ENCODE assay signal across 12 cellular contexts in the genomic region with DNA sequence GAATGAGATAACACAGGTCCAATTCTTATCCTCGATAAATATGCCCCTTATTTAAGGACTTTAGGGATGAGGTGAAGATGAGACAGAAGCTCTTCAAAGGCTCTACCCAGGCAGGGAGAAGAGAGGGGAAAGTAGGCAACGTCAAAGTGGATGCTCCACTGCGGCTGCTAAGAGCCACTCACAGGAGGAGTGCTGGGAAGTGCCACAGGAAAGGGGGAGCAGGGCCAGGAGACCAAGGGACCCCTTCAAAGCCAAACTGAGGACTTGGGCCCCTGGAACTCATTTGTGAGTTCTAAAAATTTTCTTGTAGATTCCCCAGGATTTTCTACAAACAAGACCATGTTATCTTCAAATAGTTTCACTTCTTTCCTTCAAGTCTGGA. TPM values are rescaled to one million over a fixed set of nuclear protein-coding genes. Genes with fewer than 3 reads are reported as not detected.
DNase-seq lines count a peak whose midpoint lies in the region; ATAC-seq and TF ChIP-seq lines count a peak whose summit lies in the region.
"Had no signal": no experiment of that assay in that cellular context is flagged by ENCODE, and none has a peak within 500 bp of the region (broad histone marks: within the 10 kb centered on the region; RNA-seq: fewer than 3 reads in every experiment).

No MANE protein-coding gene starts in this region.

- no peak overlapping the region for H3K14ac ChIP-seq in mesenchymal stem cell (ENCODE audit: low read length in 2 of 2)

- no peak for ATAC-seq in SK-N-SH treated with all-trans-retinoic acid at 6 μM for 48 hours
- ATAC-seq in activated CD4-positive, CD25-positive, alpha-beta regulatory T cell treated with anti-CD3 and anti-CD28 coated beads, Interleukin-2, amount 50 U/mL, for 24 hours, result no peak

- no peaks in the 10 kb centered on the region for H3K9me3 ChIP-seq in SK-N-SH
- no peaks in the 10 kb centered on the region for H3K9me3 ChIP-seq in mammary epithelial cell (replicated peaks; ENCODE audit: insufficient read depth, low read length)
- H3K9me3 ChIP-seq in mesenchymal stem cell (ENCODE audit: control insufficient read depth, low read length), result no peaks in the 10 kb centered on the region
- no peaks in the 10 kb centered on the region for H3K9me3 ChIP-seq in tibial artery

- no peak overlapping the region for H2BK5ac ChIP-seq in mesenchymal stem cell (ENCODE audit: low read depth, low read length, poor library complexity, severe bottlenecking)

- no peak overlapping the region for H3K23ac ChIP-seq in mesenchymal stem cell (ENCODE audit: low read length in 2 of 2)

- no peak for DNase-seq in SK-N-SH
- DNase-seq in mammary epithelial cell, result no peak
- DNase-seq in mesenchymal stem cell, result no peak
- no peak for DNase-seq in tibial artery
- DNase-seq in activated CD4-positive, alpha-beta T cell treated with anti-CD3 and anti-CD28 coated beads for 4 hours, result no peak
- no peak for DNase-seq in NCI-H774 (lab: John Stamatoyannopoulos, UW)
- DNase-seq: activated CD8-positive, alpha-beta memory T cell treated with anti-CD3 and anti-CD28 coated beads, Interleukin-2, amount 50 U/mL, for 48 hours; stimulated activated CD4-positive, alpha-beta T cell treated with anti-CD3 and anti-CD28 coated beads, Interleukin-4, amount 100 ng/mL, for 24 hours; stimulated activated naive CD8-positive, alpha-beta T cell treated with anti-CD3 and anti-CD28 coated beads, Interleukin-15, amount 100 ng/mL, for 72 hours had no signal

- H2AFZ ChIP-seq in SK-N-SH (ENCODE audit: low read depth), result no peak overlapping the region
- H2AFZ ChIP-seq in mammary epithelial cell (ENCODE audit: low read depth, low read length), result peak overlapping the region; percentile 85
- no peak overlapping the region for H2AFZ ChIP-seq in mesenchymal stem cell (ENCODE audit: low read depth, low read length)

- no peak overlapping the region for H2AK5ac ChIP-seq in mesenchymal stem cell (ENCODE audit: low read length, severe bottlenecking)

- no peak overlapping the region for H3K18ac ChIP-seq in mesenchymal stem cell (ENCODE audit: low read depth in 1 of 2, low read length in 2 of 2)

- H3K9ac ChIP-seq in SK-N-SH, result peak overlapping the region; percentile 39; the same call in 1 of the 2 replicates
- peak overlapping the region; percentile 2 for H3K9ac ChIP-seq in mammary epithelial cell (ENCODE audit: insufficient read depth, low read length)
- H3K9ac ChIP-seq in mesenchymal stem cell (ENCODE audit: low read length), result peak overlapping the region; percentile 82

- peaks cover 5% of the 10 kb centered on the region for H3F3A ChIP-seq in SK-N-SH (replicated peaks; ENCODE audit: insufficient read depth)

- H3K4me2 ChIP-seq in SK-N-SH (peak overlapping the region; percentile 12; the same call in 1 of the 2 replicates), mammary epithelial cell (ENCODE audit: insufficient read depth, low read depth, low read length) (peak overlapping the region; percentile 70), mesenchymal stem cell (ENCODE audit: low read length, poor library complexity, severe bottlenecking) (no peak overlapping the region)

- peaks cover 10% of the 10 kb centered on the region for H3K79me1 ChIP-seq in mesenchymal stem cell (replicated peaks; ENCODE audit: low read length, poor library complexity, severe bottlenecking)

- H3K4ac ChIP-seq in mesenchymal stem cell (ENCODE audit: low read depth in 1 of 2, low read length in 2 of 2), result no peak overlapping the region

- BruUV-seq in mammary epithelial cell (replicated peaks; lab: Mats Ljungman, UMichigan), result no TSS peak

- no peaks in the 10 kb centered on the region for H3K27me3 ChIP-seq in SK-N-SH (ENCODE audit: insufficient read depth)
- H3K27me3 ChIP-seq in mammary epithelial cell (ENCODE audit: insufficient read depth, low read length), result no peaks in the 10 kb centered on the region
- H3K27me3 ChIP-seq in mesenchymal stem cell (ENCODE audit: control insufficient read depth in 1 of 2, insufficient read depth in 1 of 2, low read length in 2 of 2), result no peaks in the 10 kb centered on the region
- H3K27me3 ChIP-seq in tibial artery, result no peaks in the 10 kb centered on the region

- H4K8ac ChIP-seq in mesenchymal stem cell (ENCODE audit: low read length), result no peak overlapping the region

- dilution Hi-C loops in mammary epithelial cell (cut with HindIII; ENCODE audit: low sequenced_read_pairs), result no loop called here

- POLR2A ChIA-PET in SK-N-SH (lab: Yijun Ruan, JAX), result no interaction called here

- no peak for TF ChIP-seq CTCF in SK-N-SH (IDR thresholded peaks at IDR 0.05)
- no peak for TF ChIP-seq CTCF in mammary epithelial cell (conservative IDR thresholded peaks at IDR 0.05 in 1 of 2, IDR thresholded peaks at IDR 0.05 in 1 of 2; ENCODE audit: extremely low read depth in 1 of 2, insufficient read depth in 1 of 2, low read depth in 1 of 2, low read length in 2 of 2)
- TF ChIP-seq CTCF in tibial artery (IDR thresholded peaks at IDR 0.05), result no peak

- no peak overlapping the region for H4K91ac ChIP-seq in mesenchymal stem cell (ENCODE audit: low read length)

- H2BK15ac ChIP-seq in mesenchymal stem cell (ENCODE audit: low read depth, poor library complexity, severe bottlenecking), result no peak overlapping the region

- 87% methylated on average over 3 of the region's 3 CpGs for WGBS in SK-N-SH (ENCODE audit: low lambda C conversion rate)
- WGBS in mammary epithelial cell (ENCODE audit: low coverage, missing lambda C conversion rate), result 100% methylated on average over 3 of the region's 3 CpGs
- 97% methylated on average over 3 of the region's 3 CpGs for WGBS in mesenchymal stem cell

- no peak overlapping the region for H2BK120ac ChIP-seq in mesenchymal stem cell (ENCODE audit: low read depth, low read length)

- H2BK12ac ChIP-seq in mesenchymal stem cell (ENCODE audit: low read length in 2 of 2), result no peak overlapping the region

- H3K79me2 ChIP-seq in SK-N-SH (ENCODE audit: insufficient read depth), result peaks cover 95% of the 10 kb centered on the region
- H3K79me2 ChIP-seq in mammary epithelial cell (ENCODE audit: insufficient read depth, low read length), result no peaks in the 10 kb centered on the region

- peaks cover 0 to 10% of the 10 kb centered on the region in 2 experiments; a peak in 1 of 4 replicates for H3K4me1 ChIP-seq in SK-N-SH (ENCODE audit: control insufficient read depth in 1 of 2, insufficient read depth in 2 of 2, low read depth in 1 of 2, low read length in 1 of 2)
- H3K4me1 ChIP-seq in mammary epithelial cell (ENCODE audit: insufficient read depth, low read length), result peaks cover 20% of the 10 kb centered on the region
- peaks cover 8% of the 10 kb centered on the region for H3K4me1 ChIP-seq in mesenchymal stem cell (ENCODE audit: control insufficient read depth, insufficient read depth, low read depth, low read length)
- H3K4me1 ChIP-seq in tibial artery, result peaks cover 0 to 35% (median 8%) of the 10 kb centered on the region in 4 donors

- TF ChIP-seq RAD21 in SK-N-SH (IDR thresholded peaks at IDR 0.05; ENCODE audit: low read length), result no peak

- H3K27ac ChIP-seq in SK-N-SH (ENCODE audit: low read depth in 2 of 2, low read length in 1 of 2), result peak overlapping the region in 1 of 2 experiments; percentile 71; a peak in 2 of 4 replicates
- H3K27ac ChIP-seq in mammary epithelial cell (ENCODE audit: insufficient read depth, low read depth, low read length), result peak overlapping the region; percentile 53
- H3K27ac ChIP-seq in mesenchymal stem cell (ENCODE audit: low read length, poor library complexity, severe bottlenecking), result peak overlapping the region; percentile 73
- H3K27ac ChIP-seq in tibial artery, result peak overlapping the region; percentile 66 to 78
- H3K27ac ChIP-seq: 22Rv1 had no signal

- CTCF ChIA-PET in SK-N-SH (lab: Yijun Ruan, JAX) (interaction anchor here (1.3 kb wide), 1 partner anchor 70 kb away, joined by 4 read pairs; the partner anchor contains the start of gene HRH1), mammary epithelial cell (lab: Charles Lee; ENCODE audit: low non-redundant PET) (interaction anchor here (0.6 kb wide), 2 partner anchors 14 to 74 kb away, joined by 3 read pairs; no protein-coding TSS in a partner anchor)

- 0 out of 4 replicates have a peak overlapping the region, but pooled peaks of 1 of the 2 experiments have one; percentile 15 for H3K4me3 ChIP-seq in SK-N-SH (ENCODE audit: low read depth in 2 of 2, low read length in 1 of 2)
- no peak overlapping the region for H3K4me3 ChIP-seq in mammary epithelial cell (replicated peaks in 1 of 3; ENCODE audit: insufficient read depth in 1 of 3, low read depth in 2 of 3, low read length in 3 of 3)
- H3K4me3 ChIP-seq in mesenchymal stem cell (ENCODE audit: insufficient read depth in 1 of 2, low read depth in 1 of 2, low read length in 2 of 2), result peak overlapping the region in 1 of 2 experiments; percentile 54
- H3K4me3 ChIP-seq in tibial artery, result peak overlapping the region; percentile 1 to 11

- in situ Hi-C loops in mammary epithelial cell (cut with MboI; ENCODE audit: low sequenced_read_pairs in 2 of 2), result loop anchor here in 1 of 2 donors (25.0 kb wide), 1 partner anchor 463 kb away; no protein-coding TSS in a partner anchor

- H3K36me3 ChIP-seq in SK-N-SH (replicated peaks in 1 of 2; ENCODE audit: control insufficient read depth in 1 of 2, insufficient read depth in 2 of 2, low read length in 1 of 2) (peaks cover 0 to 7% of the 10 kb centered on the region in 2 experiments), mammary epithelial cell (ENCODE audit: insufficient read depth, low read length) (no peaks in the 10 kb centered on the region), mesenchymal stem cell (ENCODE audit: control insufficient read depth in 1 of 2, insufficient read depth in 2 of 2, low read depth in 1 of 2, low read length in 2 of 2) (peaks cover 4 to 10% of the 10 kb centered on the region in 2 experiments), tibial artery (peaks cover 0 to 4% (median 0%) of the 10 kb centered on the region in 3 donors)

- H3K9me2 ChIP-seq in SK-N-SH, result no peaks in the 10 kb centered on the region

- H4K20me1 ChIP-seq in SK-N-SH (ENCODE audit: insufficient read depth) (no peaks in the 10 kb centered on the region), mammary epithelial cell (ENCODE audit: insufficient read depth, low read length) (no peaks in the 10 kb centered on the region)

- intact Hi-C loops in mammary epithelial cell (cut with micrococcal nuclease), result loop anchor here (5.0 kb wide), 1 partner anchor 163 kb away; no protein-coding TSS in a partner anchor
- intact Hi-C loops in tibial artery (cut with DNase I; ENCODE audit: low total_unique reads), result loop anchor here (5.0 kb wide), 1 partner anchor 163 kb away; no protein-coding TSS in a partner anchor

- no peak for TF ChIP-seq EP300 in SK-N-SH (IDR thresholded peaks at IDR 0.05; ENCODE audit: borderline replicate concordance in 1 of 2, low read depth in 1 of 2, low read length in 1 of 2)

TF ChIP-seq in SK-N-SH treated with all-trans-retinoic acid at 6 μM for 48 hours, 23 proteins besides CTCF, POLR2A, EP300 and RAD21 (continues in another document):
- no peak for TF ChIP-seq ZFP3 (CRISPR knock-in tag; IDR thresholded peaks at IDR 0.05)
- no peak for TF ChIP-seq TOX (CRISPR knock-in tag; IDR thresholded peaks at IDR 0.05; ENCODE audit: borderline replicate concordance)

RNA-seq across cellular contexts. Expression of gene ATG7, which starts 47.3 kb away (rescaled TPM):
- polyA plus RNA-seq in SK-N-SH (2012; rRNA removed), result 29.5 and 44.5 TPM in 2 replicates
- polyA plus RNA-seq in SK-N-SH (2012; cell fraction: cytosol; rRNA removed), result 30.6 and 32.5 TPM in 2 replicates
- polyA plus RNA-seq in SK-N-SH (2012; cell fraction: nucleus; rRNA removed), result 56.7 and 62.5 TPM in 2 replicates
- total RNA-seq in mammary epithelial cell, result 10 to 100 TPM; 35.3 to 51.2 TPM
- 29.2 TPM for polyA plus RNA-seq in mammary epithelial cell
- 22.0 TPM for polyA minus RNA-seq in mammary epithelial cell
- polyA plus RNA-seq in mesenchymal stem cell (2013, experiment 1 of 2), result 18.7 TPM
- 18.7 TPM for polyA plus RNA-seq in mesenchymal stem cell (2013, experiment 2 of 2)

Comparison
In these comparisons a context has a peak if more than half of its experiments do, and no peak if none do; other contexts are left out.
1. H3K4me3 ChIP-seq: peak in tibial artery (2 of 2); none in mammary epithelial cell (0 of 3).
2. H3K9ac ChIP-seq: peak in every context shown above with its lines; median percentile 82 in mesenchymal stem cell; 39 in SK-N-SH; 2 in mammary epithelial cell.